Comparison of ENCODE assay signal across 7 cellular contexts in the genomic region with DNA sequence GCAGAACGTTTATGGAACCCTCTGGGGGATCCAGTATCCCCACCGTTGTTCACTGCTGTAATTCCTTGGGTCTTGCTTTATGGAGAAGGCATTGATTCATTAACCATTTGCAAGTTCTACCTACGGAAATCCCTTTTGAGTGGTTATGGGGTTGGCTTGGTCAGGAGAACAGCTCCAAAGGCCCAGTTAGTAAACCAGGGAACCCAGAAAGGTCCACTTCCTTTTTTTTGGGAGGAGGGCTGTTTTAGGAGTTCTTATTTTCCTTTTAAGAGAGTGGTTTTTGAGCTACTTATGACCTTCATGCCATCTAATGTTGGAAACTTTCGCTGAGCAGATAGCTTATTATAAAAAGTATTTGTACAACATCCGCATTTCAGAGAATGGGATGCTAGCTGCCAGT. TPM values are rescaled to one million over a fixed set of nuclear protein-coding genes. Genes with fewer than 3 reads are reported as not detected.
DNase-seq lines count a peak whose midpoint lies in the region; ATAC-seq and TF ChIP-seq lines count a peak whose summit lies in the region.

No MANE protein-coding gene starts in this region.

- H3K36me3 ChIP-seq in HUES48 (ENCODE audit: control insufficient read depth, insufficient read depth, low read length) = no peaks in the 10 kb centered on the region
- H3K36me3 ChIP-seq in iPS-18a (ENCODE audit: control insufficient read depth, low read depth, low read length) = no peaks in the 10 kb centered on the region

- no peaks in the 10 kb centered on the region for H3K27me3 Mint-ChIP-seq in activated B cell treated with CpG ODN at 0.5 μM for 24 hours
- H3K27me3 Mint-ChIP-seq in stimulated activated naive B cell treated with anti-CD40 and anti-IgM and Interleukin-4, amounts not matched to agents 10 μg/mL and 1 μg/mL and 100 μg/mL, for 72 hours = no peaks in the 10 kb centered on the region

- no peak overlapping the region for H3K27ac ChIP-seq in HUES48 (ENCODE audit: low read depth, low read length)
- no peak overlapping the region for H3K27ac ChIP-seq in iPS-18a (ENCODE audit: low read length)

- TF ChIP-seq CTCF in activated B cell treated with CpG ODN at 0.5 μM for 24 hours (IDR thresholded peaks at IDR 0.05) = no peak

- CTCF ChIA-PET in activated B cell treated with CpG ODN at 0.5 μM for 24 hours (lab: Charles Lee) = interaction anchor here (1.1 kb wide), 1 partner anchor 104 kb away, joined by 3 read pairs; no protein-coding TSS in a partner anchor

- H3K9me3 Mint-ChIP-seq in activated B cell treated with CpG ODN at 0.5 μM for 24 hours = no peaks in the 10 kb centered on the region
- H3K9me3 Mint-ChIP-seq in stimulated activated naive B cell treated with anti-CD40 and anti-IgM and Interleukin-4, amounts not matched to agents 10 μg/mL and 1 μg/mL and 100 μg/mL, for 72 hours = no peaks in the 10 kb centered on the region

- H3K4me3 ChIP-seq in HUES48 (ENCODE audit: low read depth, low read length) (peak overlapping the region; percentile 91), iPS-18a (ENCODE audit: low read length) (peak overlapping the region; percentile 81)

- H3K4me3 Mint-ChIP-seq in activated B cell treated with CpG ODN at 0.5 μM for 24 hours = peak overlapping the region; percentile 90
- peak overlapping the region; percentile 87 to 95 for H3K4me3 Mint-ChIP-seq in stimulated activated naive B cell treated with anti-CD40 and anti-IgM and Interleukin-4, amounts not matched to agents 10 μg/mL and 1 μg/mL and 100 μg/mL, for 72 hours

- H3K36me3 Mint-ChIP-seq in activated B cell treated with CpG ODN at 0.5 μM for 24 hours (ENCODE audit: low read depth) = peaks cover 12% of the 10 kb centered on the region
- H3K36me3 Mint-ChIP-seq in stimulated activated naive B cell treated with anti-CD40 and anti-IgM and Interleukin-4, amounts not matched to agents 10 μg/mL and 1 μg/mL and 100 μg/mL, for 72 hours = peaks cover 3 to 15% of the 10 kb centered on the region in 2 donors

- H3K27me3 ChIP-seq in HUES48 (ENCODE audit: control insufficient read depth, insufficient read depth, low read length) = no peaks in the 10 kb centered on the region
- no peaks in the 10 kb centered on the region for H3K27me3 ChIP-seq in iPS-18a (ENCODE audit: control insufficient read depth, insufficient read depth, low read length)

- no peak for DNase-seq in activated B cell treated with CpG ODN at 0.5 μM for 24 hours
- no peak for DNase-seq in stimulated activated naive B cell treated with anti-CD40 and anti-IgM and Interleukin-4, amounts not matched to agents 10 μg/mL and 1 μg/mL and 100 μg/mL, for 72 hours
- DNase-seq in stimulated activated naive CD4-positive, alpha-beta T cell (lab: John Stamatoyannopoulos, UW) = no peak

- H3K9me3 ChIP-seq in HUES48 (ENCODE audit: control insufficient read depth, insufficient read depth, low read length) (no peaks in the 10 kb centered on the region), iPS-18a (ENCODE audit: control insufficient read depth, low read depth, low read length) (no peaks in the 10 kb centered on the region)

- POLR2A ChIA-PET in activated B cell treated with CpG ODN at 0.5 μM for 24 hours (lab: Charles Lee) = interaction anchor here (0.7 to 4.3 kb wide), 9 partner anchors 12 to 251 kb away, joined by 3 to 38 read pairs (median 10); a partner anchor contains a TSS

- peaks cover 33% of the 10 kb centered on the region for H3K4me1 Mint-ChIP-seq in activated B cell treated with CpG ODN at 0.5 μM for 24 hours
- peaks cover 21 to 43% of the 10 kb centered on the region in 2 donors for H3K4me1 Mint-ChIP-seq in stimulated activated naive B cell treated with anti-CD40 and anti-IgM and Interleukin-4, amounts not matched to agents 10 μg/mL and 1 μg/mL and 100 μg/mL, for 72 hours

- no peak overlapping the region for H3K27ac Mint-ChIP-seq in activated B cell treated with CpG ODN at 0.5 μM for 24 hours
- no peak overlapping the region for H3K27ac Mint-ChIP-seq in stimulated activated naive B cell treated with anti-CD40 and anti-IgM and Interleukin-4, amounts not matched to agents 10 μg/mL and 1 μg/mL and 100 μg/mL, for 72 hours

- H3K4me1 ChIP-seq in HUES48 (ENCODE audit: control insufficient read depth, insufficient read depth, low read length) = peaks cover 14% of the 10 kb centered on the region
- peaks cover 4% of the 10 kb centered on the region for H3K4me1 ChIP-seq in iPS-18a (ENCODE audit: control insufficient read depth, low read depth, low read length)

- H3K9ac ChIP-seq in HUES48 (ENCODE audit: low read depth, low read length) (no peak overlapping the region), iPS-18a (ENCODE audit: low read length) (no peak overlapping the region)

- intact Hi-C loops in activated B cell treated with CpG ODN at 0.5 μM for 24 hours (cut with micrococcal nuclease) = loop anchor here (10.0 kb wide), 2 partner anchors 439 to 1741 kb away; a partner anchor contains a TSS

- ATAC-seq in activated B cell treated with CpG ODN at 0.5 μM for 24 hours (ENCODE audit: low read depth) = no peak
- ATAC-seq in stimulated activated naive B cell treated with anti-CD40 and anti-IgM and Interleukin-4, amounts not matched to agents 10 μg/mL and 1 μg/mL and 100 μg/mL, for 72 hours (replicated peaks) = no peak
- no peak for ATAC-seq in GM19351 (IDR thresholded peaks at IDR 0.05; ENCODE audit: unreplicated experiment)
- ATAC-seq in GM19395 (IDR thresholded peaks at IDR 0.05; ENCODE audit: unreplicated experiment) = no peak

RNA-seq across cellular contexts. Expression of a gene that starts 1.3 kb away (rescaled TPM):
- 63.5 and 66.8 TPM in 2 replicates for total RNA-seq in activated B cell treated with CpG ODN at 0.5 μM for 24 hours

RNA-seq across cellular contexts. Expression of a gene that starts 37.4 kb away (rescaled TPM):
- total RNA-seq in activated B cell treated with CpG ODN at 0.5 μM for 24 hours = 28.4 and 32.8 TPM in 2 replicates
